ENCODE assay signal across 17 cellular contexts in the genomic region with DNA sequence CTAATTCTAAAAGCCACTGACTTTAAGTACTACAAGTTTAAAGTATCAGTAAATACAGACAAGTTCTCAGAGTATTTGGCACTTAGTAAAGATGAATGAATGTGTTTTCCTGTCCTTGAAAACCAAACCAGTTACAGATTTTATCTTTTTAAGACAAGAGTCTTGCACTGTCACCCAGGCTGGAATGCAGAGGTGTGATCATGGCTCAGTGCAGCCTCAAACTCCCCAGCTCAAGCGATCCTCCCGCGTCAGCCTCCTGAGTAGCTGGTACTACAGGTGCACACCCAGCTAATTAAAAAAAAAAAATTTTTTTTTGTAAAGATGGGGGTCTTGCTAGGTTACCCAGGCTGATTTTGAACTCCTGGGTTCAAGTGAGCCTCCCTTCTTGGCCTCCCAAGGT. TPM values are rescaled to one million over a fixed set of nuclear protein-coding genes. Genes with fewer than 3 reads are reported as not detected.
DNase-seq lines count a peak whose midpoint lies in the region; ATAC-seq and TF ChIP-seq lines count a peak whose summit lies in the region.
"Had no signal": no experiment of that assay in that cellular context is flagged by ENCODE, and none has a peak within 500 bp of the region (broad histone marks: within the 10 kb centered on the region; RNA-seq: fewer than 3 reads in every experiment).

No MANE protein-coding gene starts in this region.

- no peaks in the 10 kb centered on the region for H3K27me3 Mint-ChIP-seq in activated T-cell treated with anti-CD3 and anti-CD28 coated beads, Interleukin-2, amount 50 U/mL, for 24 hours
- H3K27me3 Mint-ChIP-seq in activated T-cell treated with anti-CD3 and anti-CD28 coated beads, Interleukin-2, amount 50 U/mL, for 4 hours (ENCODE audit: low read depth) = no peaks in the 10 kb centered on the region
- H3K27me3 Mint-ChIP-seq: activated naive CD8-positive, alpha-beta T cell; CD4-positive, alpha-beta memory T cell; central memory CD8-positive, alpha-beta T cell had no signal

- TF ChIP-seq POLR2A in gastroesophageal sphincter (IDR thresholded peaks at IDR 0.05) = no peak

- peaks cover 21% of the 10 kb centered on the region for H3K4me1 Mint-ChIP-seq in activated T-cell treated with anti-CD3 and anti-CD28 coated beads, Interleukin-2, amount 50 U/mL, for 24 hours (ENCODE audit: low read depth)
- H3K4me1 Mint-ChIP-seq in activated T-cell treated with anti-CD3 and anti-CD28 coated beads, Interleukin-2, amount 50 U/mL, for 4 hours (ENCODE audit: low read depth) = peaks cover 16% of the 10 kb centered on the region

- H3K27ac ChIP-seq in gastroesophageal sphincter (peak overlapping the region; percentile 59 to 81 (median 77)), parathyroid adenoma (peak overlapping the region; percentile 60), urinary bladder (ENCODE audit: low read depth) (peak overlapping the region; percentile 64)
- H3K27ac ChIP-seq: 22Rv1, KMS-11 had no signal

- H3K27ac Mint-ChIP-seq in activated T-cell treated with anti-CD3 and anti-CD28 coated beads, Interleukin-2, amount 50 U/mL, for 24 hours = peak overlapping the region; percentile 55

- H3K4me3 ChIP-seq in gastroesophageal sphincter (no peak overlapping the region), parathyroid adenoma (ENCODE audit: low read depth, low read length) (no peak overlapping the region), urinary bladder (ENCODE audit: low read depth, low read length) (no peak overlapping the region)

- in situ Hi-C loops in G401 (cut with HindIII; ENCODE audit: low sequenced_read_pairs) = no loop called here

- H3K36me3 ChIP-seq in gastroesophageal sphincter (peaks cover 0 to 42% of the 10 kb centered on the region in 2 donors), parathyroid adenoma (ENCODE audit: control insufficient read depth, insufficient read depth, low read length) (peaks cover 3% of the 10 kb centered on the region), urinary bladder (ENCODE audit: insufficient read depth) (peaks cover 8% of the 10 kb centered on the region)

- no peak for ATAC-seq in activated T-cell treated with anti-CD3 and anti-CD28 coated beads, Interleukin-2, amount 50 U/mL, for 4 hours
- no peak for ATAC-seq in gastroesophageal sphincter

- peaks cover 0 to 24% (median 14%) of the 10 kb centered on the region in 3 donors for H3K4me1 ChIP-seq in gastroesophageal sphincter
- no peaks in the 10 kb centered on the region for H3K4me1 ChIP-seq in parathyroid adenoma
- peaks cover 1% of the 10 kb centered on the region for H3K4me1 ChIP-seq in urinary bladder (ENCODE audit: insufficient read depth)

- WGBS in gastroesophageal sphincter (ENCODE audit: low coverage in 1 of 2), 2 donors = 44 to 70% methylated on average over 2 to 3 of the region's 3 CpGs
- 33% methylated on average over 3 of the region's 3 CpGs for WGBS in urinary bladder

- no peak for TF ChIP-seq EP300 in gastroesophageal sphincter (IDR thresholded peaks at IDR 0.05)

- no peak overlapping the region for H3K9ac ChIP-seq in parathyroid adenoma
- H3K9ac ChIP-seq: KMS-11 had no signal

- peaks cover 67% of the 10 kb centered on the region for H3K36me3 Mint-ChIP-seq in activated T-cell treated with anti-CD3 and anti-CD28 coated beads, Interleukin-2, amount 50 U/mL, for 24 hours (ENCODE audit: low read depth)
- H3K36me3 Mint-ChIP-seq in activated T-cell treated with anti-CD3 and anti-CD28 coated beads, Interleukin-2, amount 50 U/mL, for 4 hours (ENCODE audit: insufficient read depth) = peaks cover 45% of the 10 kb centered on the region

- H3K4me3 Mint-ChIP-seq in activated T-cell treated with anti-CD3 and anti-CD28 coated beads, Interleukin-2, amount 50 U/mL, for 24 hours = no peak overlapping the region
- no peak overlapping the region for H3K4me3 Mint-ChIP-seq in activated T-cell treated with anti-CD3 and anti-CD28 coated beads, Interleukin-2, amount 50 U/mL, for 4 hours
- H3K4me3 Mint-ChIP-seq: activated naive CD8-positive, alpha-beta T cell; CD4-positive, alpha-beta memory T cell; central memory CD8-positive, alpha-beta T cell had no signal

- H3K9me3 ChIP-seq in gastroesophageal sphincter = no peaks in the 10 kb centered on the region
- no peaks in the 10 kb centered on the region for H3K9me3 ChIP-seq in parathyroid adenoma (ENCODE audit: control insufficient read depth, low read length)

- DNase-seq in activated T-cell treated with anti-CD3 and anti-CD28 coated beads, Interleukin-2, amount 50 U/mL, for 24 hours = no peak
- DNase-seq in activated T-cell treated with anti-CD3 and anti-CD28 coated beads, Interleukin-2, amount 50 U/mL, for 4 hours = no peak
- DNase-seq in UCSD-AML1 (lab: John Stamatoyannopoulos, UW; ENCODE audit: unreplicated experiment) (no peak), G401 (ENCODE audit: low spot score) (no peak), midbrain (lab: John Stamatoyannopoulos, UW) (no peak)
- DNase-seq: activated CD4-positive, alpha-beta T cell treated with anti-CD3 and anti-CD28 coated beads for 48 hours; CD4-positive, alpha-beta memory T cell; NCI-H1105; SHP77; T1000 had no signal

- no peaks in the 10 kb centered on the region for H3K79me2 ChIP-seq in parathyroid adenoma

- no peak overlapping the region for H3K4me2 ChIP-seq in parathyroid adenoma (ENCODE audit: low read length)
- H3K4me2 ChIP-seq: KMS-11 had no signal

- no peak overlapping the region for H2AFZ ChIP-seq in parathyroid adenoma

- no peaks in the 10 kb centered on the region for H3K9me3 Mint-ChIP-seq in activated T-cell treated with anti-CD3 and anti-CD28 coated beads, Interleukin-2, amount 50 U/mL, for 24 hours
- no peaks in the 10 kb centered on the region for H3K9me3 Mint-ChIP-seq in activated T-cell treated with anti-CD3 and anti-CD28 coated beads, Interleukin-2, amount 50 U/mL, for 4 hours
- H3K9me3 Mint-ChIP-seq: CD4-positive, alpha-beta memory T cell; central memory CD8-positive, alpha-beta T cell had no signal

- TF ChIP-seq CTCF in gastroesophageal sphincter (IDR thresholded peaks at IDR 0.05) (no peak), parathyroid adenoma (IDR thresholded peaks at IDR 0.05) (no peak)

- no peaks in the 10 kb centered on the region for H3K27me3 ChIP-seq in gastroesophageal sphincter
- H3K27me3 ChIP-seq in parathyroid adenoma (ENCODE audit: control insufficient read depth, insufficient read depth, low read length) = no peaks in the 10 kb centered on the region

RNA-seq across cellular contexts. Expression of gene RPS7, which starts 9.5 kb away (rescaled TPM):
- total RNA-seq in activated T-cell treated with anti-CD3 and anti-CD28 coated beads, Interleukin-2, amount 50 U/mL, for 4 hours = 1,000 to 10,000 TPM; 1,876 to 2,075 (median 2,071) TPM
- total RNA-seq in gastroesophageal sphincter (1,000 to 10,000 TPM; 1,117 to 3,164 (median 3,050) TPM), urinary bladder (1,697 TPM)
- 1,568 TPM for polyA plus RNA-seq in urinary bladder
- 3,161 and 4,026 TPM in 2 replicates for total RNA-seq in G401 (2014; rRNA removed; shearing (Covaris generic))

RNA-seq across cellular contexts. Expression of gene COLEC11, which starts 10.3 kb away (rescaled TPM):
- under 1 TPM in 2 of 3 donors, not detected in 1; 0.28 to 0.43 TPM for total RNA-seq in activated T-cell treated with anti-CD3 and anti-CD28 coated beads, Interleukin-2, amount 50 U/mL, for 4 hours
- total RNA-seq in gastroesophageal sphincter = 1 to 10 TPM in 3 of 4 donors, under 1 TPM in 1; 0.57 to 5.0 (median 3.1) TPM
- total RNA-seq in urinary bladder = 2.9 TPM
- polyA plus RNA-seq in urinary bladder = 23.1 TPM
- total RNA-seq in G401 (2014; rRNA removed; shearing (Covaris generic)) = 2.1 TPM in 1 of 2 replicates, not detected in the other
- total RNA-seq: CD4-positive, alpha-beta memory T cell had no signal

RNA-seq across cellular contexts. Expression of gene RNASEH1, which starts 26.5 kb away (rescaled TPM):
- 10 to 100 TPM; 34.0 to 36.7 (median 36.0) TPM for total RNA-seq in activated T-cell treated with anti-CD3 and anti-CD28 coated beads, Interleukin-2, amount 50 U/mL, for 4 hours
- total RNA-seq in gastroesophageal sphincter (10 to 100 TPM; 28.1 to 46.2 (median 34.0) TPM), urinary bladder (18.1 TPM)
- 22.2 TPM for polyA plus RNA-seq in urinary bladder
- 36.6 and 41.7 TPM in 2 replicates for total RNA-seq in G401 (2014; rRNA removed; shearing (Covaris generic))
